ENCODE assay signal across 24 cellular contexts in the genomic region with DNA sequence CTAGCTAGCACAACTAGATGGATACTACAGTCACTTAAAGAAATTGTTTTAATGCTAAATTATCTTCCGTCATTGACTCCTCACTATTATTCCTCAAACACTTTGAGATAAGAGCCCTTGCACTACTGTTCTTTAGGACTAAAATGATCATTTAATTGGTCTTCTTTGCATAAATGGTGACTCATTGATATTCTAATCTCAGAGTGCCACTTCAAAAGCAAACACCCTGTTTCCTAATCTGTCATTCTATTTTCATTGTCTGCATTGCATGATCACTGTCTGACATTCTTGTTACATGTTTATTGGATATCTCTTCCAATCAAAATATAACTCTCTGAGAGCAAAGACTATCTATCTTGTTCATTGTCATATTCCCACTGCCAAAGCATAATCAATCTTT.
"Had no signal": no experiment of that assay in that cellular context is flagged by ENCODE, and none has a peak within 500 bp of the region (broad histone marks: within the 10 kb centered on the region; RNA-seq: fewer than 3 reads in every experiment).

No MANE protein-coding gene starts in this region.

- ATAC-seq: HepG2, Panc1, PC-3 had no signal

- H3K27me3 ChIP-seq: MG63, SJCRH30 had no signal

- H3K36me3 ChIP-seq: MG63 had no signal

- H3K9me3 ChIP-seq: MG63, SJCRH30 had no signal

- DNase-seq: IMR-90, Karpas-422, KG1, MG63, NCI-H1092, NCI-H1105 treated with DMSO at 0.1 percent for 48 hours, NCI-H1417 treated with DMSO at 0.1 percent for 48 hours, NCI-H1694 treated with DMSO at 0.1 percent for 48 hours, NCI-H1930, NCI-H2081, NCI-H2107, NCI-H2171 treated with DMSO at 0.1 percent for 48 hours, NCI-H345, NCI-H446 treated with DMSO at 0.1 percent for 48 hours, NCI-H510A treated with DMSO at 0.1 percent for 48 hours, NCI-H526, NCI-H82, PC-3, SHP77 treated with DMSO at 0.1 percent for 48 hours, SJCRH30, T-helper 2 cell had no signal

- H3K4me3 ChIP-seq: MG63, SJCRH30 had no signal

- H3K27ac ChIP-seq: RWPE1, SJCRH30 had no signal
